ENCODE assay signal across 1 cellular context in the genomic region with DNA sequence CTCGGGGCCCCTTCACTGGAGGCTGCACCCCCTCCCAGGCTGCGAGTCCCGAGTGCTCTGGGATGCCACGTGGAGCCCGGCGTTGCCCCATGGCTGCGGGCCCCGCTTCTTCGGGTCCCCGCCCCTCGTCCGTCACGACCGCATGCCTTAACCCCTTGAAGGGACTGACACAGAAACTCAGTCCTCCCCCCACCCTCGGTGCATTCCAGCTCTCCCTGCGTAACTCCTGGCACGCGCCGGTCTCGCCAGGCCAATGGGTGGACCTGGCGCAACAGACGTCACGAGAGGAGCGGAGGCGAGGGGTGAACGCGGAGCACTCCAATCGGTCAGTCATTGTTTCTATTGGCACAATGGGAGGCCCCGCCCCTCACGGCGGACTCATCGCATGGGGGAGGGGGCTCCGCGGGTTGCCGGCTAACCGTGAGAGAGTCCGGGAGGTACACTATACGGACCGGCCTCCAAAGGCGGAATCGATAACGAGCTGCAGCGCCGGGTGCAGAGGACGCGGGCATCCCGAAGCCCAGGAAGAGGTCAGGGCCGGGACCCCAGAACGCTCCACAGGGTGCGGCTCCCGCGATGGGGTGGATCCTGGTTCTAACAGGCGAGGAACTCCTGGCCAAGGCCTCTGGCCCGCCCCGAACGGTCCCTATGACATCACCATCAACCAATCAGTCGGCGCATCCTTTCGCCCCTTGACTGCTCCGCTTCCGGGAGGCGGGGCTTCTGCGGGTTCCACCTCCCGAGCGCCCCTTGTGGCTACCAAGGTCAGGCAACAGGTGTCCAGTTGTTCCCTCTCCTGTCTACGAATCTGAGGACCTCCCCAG.
TF ChIP-seq lines count a peak whose summit lies in the region.

No MANE protein-coding gene starts in this region.

TF ChIP-seq in SK-N-SH treated with all-trans-retinoic acid at 6 μM for 48 hours, 23 proteins besides CTCF, POLR2A, EP300 and RAD21 (continued from another document):
- TF ChIP-seq, protein P1, sequence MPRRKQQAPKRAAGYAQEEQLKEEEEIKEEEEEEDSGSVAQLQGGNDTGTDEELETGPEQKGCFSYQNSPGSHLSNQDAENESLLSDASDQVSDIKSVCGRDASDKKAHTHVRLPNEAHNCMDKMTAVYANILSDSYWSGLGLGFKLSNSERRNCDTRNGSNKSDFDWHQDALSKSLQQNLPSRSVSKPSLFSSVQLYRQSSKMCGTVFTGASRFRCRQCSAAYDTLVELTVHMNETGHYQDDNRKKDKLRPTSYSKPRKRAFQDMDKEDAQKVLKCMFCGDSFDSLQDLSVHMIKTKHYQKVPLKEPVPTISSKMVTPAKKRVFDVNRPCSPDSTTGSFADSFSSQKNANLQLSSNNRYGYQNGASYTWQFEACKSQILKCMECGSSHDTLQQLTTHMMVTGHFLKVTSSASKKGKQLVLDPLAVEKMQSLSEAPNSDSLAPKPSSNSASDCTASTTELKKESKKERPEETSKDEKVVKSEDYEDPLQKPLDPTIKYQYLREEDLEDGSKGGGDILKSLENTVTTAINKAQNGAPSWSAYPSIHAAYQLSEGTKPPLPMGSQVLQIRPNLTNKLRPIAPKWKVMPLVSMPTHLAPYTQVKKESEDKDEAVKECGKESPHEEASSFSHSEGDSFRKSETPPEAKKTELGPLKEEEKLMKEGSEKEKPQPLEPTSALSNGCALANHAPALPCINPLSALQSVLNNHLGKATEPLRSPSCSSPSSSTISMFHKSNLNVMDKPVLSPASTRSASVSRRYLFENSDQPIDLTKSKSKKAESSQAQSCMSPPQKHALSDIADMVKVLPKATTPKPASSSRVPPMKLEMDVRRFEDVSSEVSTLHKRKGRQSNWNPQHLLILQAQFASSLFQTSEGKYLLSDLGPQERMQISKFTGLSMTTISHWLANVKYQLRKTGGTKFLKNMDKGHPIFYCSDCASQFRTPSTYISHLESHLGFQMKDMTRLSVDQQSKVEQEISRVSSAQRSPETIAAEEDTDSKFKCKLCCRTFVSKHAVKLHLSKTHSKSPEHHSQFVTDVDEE (CRISPR knock-in tag; IDR thresholded peaks at IDR 0.05), result peak; percentile 40; the same call in 1 of the 2 replicates
- TF ChIP-seq ZFP30 (CRISPR knock-in tag; IDR thresholded peaks at IDR 0.05) (no peak), CSDC2 (CRISPR knock-in tag; IDR thresholded peaks at IDR 0.05) (peak; percentile 80; the same call in 1 of the 2 replicates), TOX (CRISPR knock-in tag; IDR thresholded peaks at IDR 0.05; ENCODE audit: borderline replicate concordance) (no peak), ZNF70 (CRISPR knock-in tag; IDR thresholded peaks at IDR 0.05) (0 out of 2 replicates have a peak, but pooled peaks have one; percentile 28), PPARA (CRISPR knock-in tag; IDR thresholded peaks at IDR 0.05; ENCODE audit: borderline replicate concordance) (no peak), TCF4 (CRISPR knock-in tag; IDR thresholded peaks at IDR 0.05; ENCODE audit: borderline replicate concordance) (no peak), ZC3H10 (CRISPR knock-in tag; IDR thresholded peaks at IDR 0.05) (no peak), SNAI2 (CRISPR knock-in tag; IDR thresholded peaks at IDR 0.05) (0 out of 2 replicates have a peak, but pooled peaks have one; percentile 72), ARNTL (CRISPR knock-in tag; IDR thresholded peaks at IDR 0.05; ENCODE audit: borderline replicate concordance, low read depth) (no peak)
- TF ChIP-seq, protein P2, sequence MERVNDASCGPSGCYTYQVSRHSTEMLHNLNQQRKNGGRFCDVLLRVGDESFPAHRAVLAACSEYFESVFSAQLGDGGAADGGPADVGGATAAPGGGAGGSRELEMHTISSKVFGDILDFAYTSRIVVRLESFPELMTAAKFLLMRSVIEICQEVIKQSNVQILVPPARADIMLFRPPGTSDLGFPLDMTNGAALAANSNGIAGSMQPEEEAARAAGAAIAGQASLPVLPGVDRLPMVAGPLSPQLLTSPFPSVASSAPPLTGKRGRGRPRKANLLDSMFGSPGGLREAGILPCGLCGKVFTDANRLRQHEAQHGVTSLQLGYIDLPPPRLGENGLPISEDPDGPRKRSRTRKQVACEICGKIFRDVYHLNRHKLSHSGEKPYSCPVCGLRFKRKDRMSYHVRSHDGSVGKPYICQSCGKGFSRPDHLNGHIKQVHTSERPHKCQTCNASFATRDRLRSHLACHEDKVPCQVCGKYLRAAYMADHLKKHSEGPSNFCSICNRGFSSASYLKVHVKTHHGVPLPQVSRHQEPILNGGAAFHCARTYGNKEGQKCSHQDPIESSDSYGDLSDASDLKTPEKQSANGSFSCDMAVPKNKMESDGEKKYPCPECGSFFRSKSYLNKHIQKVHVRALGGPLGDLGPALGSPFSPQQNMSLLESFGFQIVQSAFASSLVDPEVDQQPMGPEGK (CRISPR knock-in tag; IDR thresholded peaks at IDR 0.05; ENCODE audit: borderline replicate concordance), result peak; percentile 48; the same call in 1 of the 2 replicates
- TF ChIP-seq, protein P3, sequence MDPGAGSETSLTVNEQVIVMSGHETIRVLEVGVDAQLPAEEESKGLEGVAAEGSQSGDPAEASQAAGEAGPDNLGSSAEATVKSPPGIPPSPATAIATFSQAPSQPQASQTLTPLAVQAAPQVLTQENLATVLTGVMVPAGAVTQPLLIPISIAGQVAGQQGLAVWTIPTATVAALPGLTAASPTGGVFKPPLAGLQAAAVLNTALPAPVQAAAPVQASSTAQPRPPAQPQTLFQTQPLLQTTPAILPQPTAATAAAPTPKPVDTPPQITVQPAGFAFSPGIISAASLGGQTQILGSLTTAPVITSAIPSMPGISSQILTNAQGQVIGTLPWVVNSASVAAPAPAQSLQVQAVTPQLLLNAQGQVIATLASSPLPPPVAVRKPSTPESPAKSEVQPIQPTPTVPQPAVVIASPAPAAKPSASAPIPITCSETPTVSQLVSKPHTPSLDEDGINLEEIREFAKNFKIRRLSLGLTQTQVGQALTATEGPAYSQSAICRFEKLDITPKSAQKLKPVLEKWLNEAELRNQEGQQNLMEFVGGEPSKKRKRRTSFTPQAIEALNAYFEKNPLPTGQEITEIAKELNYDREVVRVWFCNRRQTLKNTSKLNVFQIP (CRISPR knock-in tag; IDR thresholded peaks at IDR 0.05; ENCODE audit: borderline replicate concordance, low read depth), result no peak
